In the genomic region with DNA sequence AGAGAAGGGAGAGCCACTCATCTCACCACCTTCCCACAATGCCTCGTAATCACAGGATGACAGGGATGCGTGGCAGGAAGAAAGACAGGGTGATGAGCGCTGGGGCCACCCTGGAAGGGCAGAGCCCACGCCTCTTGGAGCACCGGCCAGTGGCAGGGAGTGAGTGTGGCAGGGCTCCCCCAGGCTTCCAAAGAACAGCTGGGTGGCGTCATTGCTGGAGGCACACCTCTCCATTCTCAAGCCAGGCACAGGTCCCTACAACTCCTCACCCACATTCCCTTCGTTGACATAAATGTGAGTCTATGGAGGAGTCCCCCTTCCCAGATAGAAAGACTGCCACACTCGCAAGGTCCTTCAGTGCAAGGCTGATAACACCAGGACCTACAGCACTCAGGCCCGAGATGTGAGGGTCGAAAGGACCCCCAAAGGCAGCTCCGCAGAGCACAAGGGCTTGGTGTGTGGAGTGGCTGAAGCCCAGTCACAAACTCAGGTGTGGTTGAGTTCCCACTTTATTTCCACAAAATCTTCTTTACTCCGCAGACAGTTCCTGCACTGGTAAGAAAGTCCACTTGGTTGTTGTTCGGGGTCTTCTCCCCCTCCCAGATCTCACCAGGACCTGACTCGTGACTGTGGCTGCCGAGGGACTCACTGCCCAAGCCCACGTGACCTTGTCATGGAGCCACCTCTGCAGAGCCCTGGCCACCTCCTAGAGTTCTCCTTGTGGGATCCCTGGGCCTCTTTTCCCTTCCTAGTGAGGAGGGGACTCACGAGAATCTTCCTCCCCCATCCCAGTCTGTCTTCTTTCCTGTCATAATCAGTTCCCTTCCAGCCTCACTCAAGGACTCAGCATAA, we compare ENCODE assay signal across 20 cellular contexts.
"Had no signal": no experiment of that assay in that cellular context is flagged by ENCODE, and none has a peak within 500 bp of the region (broad histone marks: within the 10 kb centered on the region; RNA-seq: fewer than 3 reads in every experiment).

No MANE protein-coding gene starts in this region.

- H3K36me3 ChIP-seq: neural progenitor cell, tibial nerve had no signal

- H3K4me3 ChIP-seq: coronary artery, lung, neural progenitor cell, testis, tibial nerve had no signal

- H3K27ac ChIP-seq: coronary artery, foreskin keratinocyte, neural progenitor cell, parathyroid adenoma, testis, tibial nerve had no signal

- H3K4me1 ChIP-seq: parathyroid adenoma, testis had no signal

- H3K9me3 ChIP-seq: testis, tibial nerve had no signal

- H3K36me3 Mint-ChIP-seq: naive thymus-derived CD4-positive, alpha-beta T cell; neural progenitor cell; stimulated activated naive B cell treated with anti-CD40 and anti-IgM and Interleukin-4, amounts not matched to agents 10 μg/mL and 1 μg/mL and 100 μg/mL, for 72 hours had no signal

- ATAC-seq: foreskin keratinocyte; left colon; left ventricle myocardium superior; naive thymus-derived CD4-positive, alpha-beta T cell; sciatic nerve; stimulated activated naive B cell treated with anti-CD40 and anti-IgM and Interleukin-4, amounts not matched to agents 10 μg/mL and 1 μg/mL and 100 μg/mL, for 72 hours; stimulated activated naive CD8-positive, alpha-beta T cell treated with anti-CD3 and anti-CD28 coated beads, Interleukin-15, amount 100 ng/mL, for 72 hours had no signal

- H3K9me3 Mint-ChIP-seq: endodermal cell; stimulated activated naive B cell treated with anti-CD40 and anti-IgM and Interleukin-4, amounts not matched to agents 10 μg/mL and 1 μg/mL and 100 μg/mL, for 72 hours; stimulated activated naive CD8-positive, alpha-beta T cell treated with anti-CD3 and anti-CD28 coated beads, Interleukin-15, amount 100 ng/mL, for 72 hours had no signal

- DNase-seq: effector CD4-positive, alpha-beta T cell; endodermal cell; erythroblast; foreskin keratinocyte; left colon; left ventricle myocardium superior; mesendoderm; naive thymus-derived CD4-positive, alpha-beta T cell; occipital lobe; stimulated activated CD4-positive, alpha-beta T cell treated with anti-CD3 and anti-CD28 coated beads, Interleukin-2, amount 100 ng/mL, for 24 hours; stimulated activated CD4-positive, alpha-beta T cell treated with anti-CD3 and anti-CD28 coated beads, Interleukin-4, amount 100 ng/mL, for 4 hours; stimulated activated naive B cell treated with anti-CD40 and anti-IgM and Interleukin-4, amounts not matched to agents 10 μg/mL and 1 μg/mL and 100 μg/mL, for 72 hours; stimulated activated naive CD8-positive, alpha-beta T cell treated with anti-CD3 and anti-CD28 coated beads, Interleukin-15, amount 100 ng/mL, for 72 hours; testis had no signal

- H3K4me3 Mint-ChIP-seq: endodermal cell; naive thymus-derived CD4-positive, alpha-beta T cell; stimulated activated naive B cell treated with anti-CD40 and anti-IgM and Interleukin-4, amounts not matched to agents 10 μg/mL and 1 μg/mL and 100 μg/mL, for 72 hours; stimulated activated naive CD8-positive, alpha-beta T cell treated with anti-CD3 and anti-CD28 coated beads, Interleukin-15, amount 100 ng/mL, for 72 hours had no signal

- H3K27ac Mint-ChIP-seq: endodermal cell; naive thymus-derived CD4-positive, alpha-beta T cell; neural progenitor cell; stimulated activated naive B cell treated with anti-CD40 and anti-IgM and Interleukin-4, amounts not matched to agents 10 μg/mL and 1 μg/mL and 100 μg/mL, for 72 hours; stimulated activated naive CD8-positive, alpha-beta T cell treated with anti-CD3 and anti-CD28 coated beads, Interleukin-15, amount 100 ng/mL, for 72 hours had no signal

- H3K27me3 ChIP-seq: foreskin keratinocyte, testis had no signal
